In the genomic region with DNA sequence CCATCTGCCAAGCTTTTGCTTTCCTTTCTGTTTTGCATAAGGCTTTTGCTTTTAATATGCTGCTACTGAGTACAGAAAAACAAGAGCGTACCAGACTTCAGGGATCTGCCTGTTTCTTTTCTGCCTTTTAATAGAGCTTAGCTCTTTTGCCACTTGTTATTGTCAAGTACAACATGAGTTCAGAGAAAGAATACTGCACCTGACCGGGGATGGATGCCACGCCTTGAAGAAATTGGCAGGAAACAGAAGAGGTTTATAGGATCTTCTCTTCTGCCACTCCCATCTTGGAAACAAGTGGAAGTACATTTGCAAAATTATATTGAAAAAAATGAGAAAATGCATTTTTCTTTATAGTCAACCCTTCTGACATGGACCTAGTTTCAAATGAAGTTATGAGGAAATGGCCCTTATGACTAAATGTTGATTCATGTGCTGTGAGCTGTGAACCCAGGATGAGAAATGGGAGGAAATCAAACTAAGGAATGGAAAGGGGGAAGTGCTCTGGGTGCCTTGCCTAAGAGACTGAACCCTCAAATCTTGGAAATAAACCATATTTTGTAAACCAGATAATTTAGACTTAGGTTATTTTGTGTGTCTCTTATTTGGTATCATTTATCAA, we compare ENCODE assay signal across 11 cellular contexts. TPM values are rescaled to one million over a fixed set of nuclear protein-coding genes. Genes with fewer than 3 reads are reported as not detected.
A peak's percentile ranks its signal among the peaks of the same experiment; 100 is the strongest.
DNase-seq lines count a peak whose midpoint lies in the region; ATAC-seq lines count a peak whose summit lies in the region.
"Had no signal": no experiment of that assay in that cellular context is flagged by ENCODE, and none has a peak within 500 bp of the region (broad histone marks: within the 10 kb centered on the region; RNA-seq: fewer than 3 reads in every experiment).

No MANE protein-coding gene starts in this region.

- DNase-seq in ELR (ENCODE audit: low read depth) (peak; percentile 91), NOMO-1 (lab: John Stamatoyannopoulos, UW; ENCODE audit: unreplicated experiment in 2 of 2) (peak; percentile 5 to 33), dermis blood vessel endothelial cell (peak; percentile 65), skeletal muscle cell (ENCODE audit: low read depth) (peak; percentile 44), NCI-H82 (lab: John Stamatoyannopoulos, UW) (no peak)
- DNase-seq in activated T-cell treated with anti-CD3 and anti-CD28 coated beads, Interleukin-2, amount 50 U/mL, for 1 hour: no peak
- DNase-seq: activated B cell treated with CpG ODN at 0.5 μM for 24 hours, NCI-H510A, nucleus accumbens had no signal

- no peak overlapping the region for H3K4me3 ChIP-seq in skeletal muscle cell (ENCODE audit: low read depth, low read length)

- ATAC-seq in GM19023 (IDR thresholded peaks at IDR 0.05; ENCODE audit: unreplicated experiment): no peak
- ATAC-seq in HG03460 (IDR thresholded peaks at IDR 0.05; ENCODE audit: unreplicated experiment): no peak

RNA-seq across cellular contexts. Expression of gene FCHO2, which starts 3.9 kb away (rescaled TPM):
- 26.2 and 31.8 TPM in 2 replicates for total RNA-seq in dermis blood vessel endothelial cell

Comparison
In these comparisons a context has a peak if more than half of its experiments do, and no peak if none do; other contexts are left out.
1. DNase-seq: peak in ELR (single experiment), NOMO-1 (2 of 2), dermis blood vessel endothelial cell (single experiment) and skeletal muscle cell (single experiment); none in NCI-H82 (single experiment) and activated T-cell treated with anti-CD3 and anti-CD28 coated beads, Interleukin-2, amount 50 U/mL, for 1 hour (single experiment).